ENCODE assay signal across 9 cellular contexts in the genomic region with DNA sequence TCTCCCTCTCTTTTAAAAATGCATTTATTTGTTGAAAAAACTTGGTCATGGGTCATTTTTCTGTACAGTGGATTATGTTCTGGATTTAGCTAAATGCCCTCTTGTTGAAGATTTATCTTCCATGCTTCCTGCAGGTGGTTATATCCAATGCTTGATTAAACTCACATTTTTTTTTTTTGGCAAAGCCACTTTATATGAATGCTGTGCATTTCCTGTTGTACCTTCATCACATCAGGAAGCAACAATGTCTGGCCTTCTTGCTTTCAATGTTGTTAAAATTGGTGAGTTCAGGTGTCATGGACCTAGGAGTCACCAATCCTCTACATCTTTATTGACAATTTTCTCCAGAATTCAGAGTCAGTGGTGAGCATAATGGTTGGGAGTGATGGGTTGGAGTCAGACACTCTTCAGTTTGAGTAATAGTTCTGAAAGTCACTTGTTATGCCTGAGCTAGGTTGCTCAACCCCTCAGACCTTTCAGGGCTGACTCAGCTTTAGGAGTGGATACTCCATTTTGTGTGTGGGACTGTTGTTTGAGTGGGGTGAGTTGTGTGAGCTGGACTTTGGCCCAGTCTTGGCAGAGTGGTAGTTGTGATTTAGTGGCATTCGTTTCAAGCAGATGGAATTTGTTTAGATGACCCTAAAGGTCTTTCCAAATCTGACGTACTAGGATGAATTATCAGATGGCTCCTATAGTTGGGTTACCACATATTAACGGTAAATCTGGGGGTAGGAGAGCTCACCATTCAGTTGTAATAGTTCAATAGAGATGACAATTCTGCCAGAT.
DNase-seq lines count a peak whose midpoint lies in the region; ATAC-seq, FAIRE-seq and TF ChIP-seq lines count a peak whose summit lies in the region.
"Had no signal": no experiment of that assay in that cellular context is flagged by ENCODE, and none has a peak within 500 bp of the region (broad histone marks: within the 10 kb centered on the region; RNA-seq: fewer than 3 reads in every experiment).

No MANE protein-coding gene starts in this region.

- no peak for TF ChIP-seq RAD21 in HepG2 (CRISPR knock-in tag; IDR thresholded peaks at IDR 0.05)

- H3K4me2 ChIP-seq in HepG2 (ENCODE audit: low read depth, low read length) = no peak overlapping the region

- TF ChIP-seq POLR2A in HepG2 (IDR thresholded peaks at IDR 0.05; ENCODE audit: insufficient read depth in 1 of 2, low read depth in 2 of 2, low read length in 2 of 2) (no peak), GM18505 (IDR thresholded peaks at IDR 0.05; ENCODE audit: borderline replicate concordance, extremely low read depth, insufficient read depth, insufficient read length) (no peak)

- H4K20me1 ChIP-seq in HepG2 (ENCODE audit: insufficient read depth, low read length) = no peaks in the 10 kb centered on the region

- H3K79me2 ChIP-seq in ACC112 (ENCODE audit: control insufficient read depth, insufficient read depth, low read length, unreplicated experiment) (no peaks in the 10 kb centered on the region), HepG2 (ENCODE audit: insufficient read depth, low read length) (no peaks in the 10 kb centered on the region)

- peaks cover 56% of the 10 kb centered on the region for H3K4me1 ChIP-seq in ACC112 (ENCODE audit: control insufficient read depth, insufficient read depth, low read length, unreplicated experiment)
- H3K4me1 ChIP-seq in HepG2 (ENCODE audit: insufficient read depth, low read length) = peaks cover 54% of the 10 kb centered on the region

- H3K36me3 ChIP-seq in ACC112 (ENCODE audit: insufficient read depth, low read length) (no peaks in the 10 kb centered on the region), brain microvascular endothelial cell (replicated peaks) (no peaks in the 10 kb centered on the region), HepG2 (replicated peaks in 1 of 2; ENCODE audit: control insufficient read depth in 1 of 2, insufficient read depth in 2 of 2, low read length in 2 of 2) (no peaks in the 10 kb centered on the region)

- intact Hi-C loops in HepG2 (cut with micrococcal nuclease; ENCODE audit: unreplicated experiment) = loop anchor here (10.0 kb wide), 1 partner anchor 393 kb away; no protein-coding TSS in a partner anchor

- no peak overlapping the region for H3K4me3 ChIP-seq in ACC112 (ENCODE audit: low read depth, low read length)
- no peak overlapping the region for H3K4me3 ChIP-seq in brain microvascular endothelial cell (ENCODE audit: low read depth, low read length)
- no peak overlapping the region for H3K4me3 ChIP-seq in HepG2 (replicated peaks in 1 of 3; ENCODE audit: insufficient read depth in 1 of 3, low read depth in 2 of 3, low read length in 3 of 3)

- H3K9me3 ChIP-seq in HepG2 (ENCODE audit: low read length) = no peaks in the 10 kb centered on the region

- POLR2A ChIA-PET in HepG2 (lab: Yijun Ruan, JAX) = no interaction called here

- peak overlapping the region; percentile 27 for H2AFZ ChIP-seq in ACC112 (ENCODE audit: low read length, unreplicated experiment)
- H2AFZ ChIP-seq in HepG2 (ENCODE audit: low read length) = no peak overlapping the region

- no peak overlapping the region for H3K9ac ChIP-seq in HepG2 (ENCODE audit: insufficient read depth, low read depth, low read length)

- DNase-seq in H4 (ENCODE audit: low spot score) = peak; percentile 46
- peak; percentile 74 for DNase-seq in brain microvascular endothelial cell
- DNase-seq in HepG2 (ENCODE audit: low spot score) = peak; percentile 31
- DNase-seq in effector CD8-positive, alpha-beta T cell (lab: John Stamatoyannopoulos, UW) = no peak
- no peak for DNase-seq in activated effector memory CD4-positive, alpha-beta T cell treated with anti-CD3 and anti-CD28 coated beads, Interleukin-2, amount 50 U/mL, for 16 hours
- no peak for DNase-seq in NCI-H2171 treated with DMSO at 0.1 percent for 48 hours (lab: John Stamatoyannopoulos, UW)

- no peak for TF ChIP-seq CTCF in brain microvascular endothelial cell (IDR thresholded peaks at IDR 0.05; ENCODE audit: low read depth, low read length, missing control alignments)
- TF ChIP-seq CTCF in HepG2 (CRISPR knock-in tag; IDR thresholded peaks at IDR 0.05) = no peak

- 72% methylated on average over 3 of the region's 3 CpGs for WGBS in HepG2 (ENCODE audit: low lambda C conversion rate)

- no peak for TF ChIP-seq EP300 in HepG2 (IDR thresholded peaks at IDR 0.05; ENCODE audit: low read depth in 2 of 2, low read length in 2 of 2)
- TF ChIP-seq EP300 in HepG2 (CRISPR knock-in tag; IDR thresholded peaks at IDR 0.05; ENCODE audit: borderline replicate concordance) = no peak

- ATAC-seq in HepG2 = no peak
- no peak for ATAC-seq in GM18505 (IDR thresholded peaks at IDR 0.05; ENCODE audit: unreplicated experiment)

- H3K27ac ChIP-seq in ACC112 (ENCODE audit: low read depth, low read length) = peak overlapping the region; percentile 89
- H3K27ac ChIP-seq in brain microvascular endothelial cell = peak overlapping the region; percentile 46
- H3K27ac ChIP-seq in HepG2 (ENCODE audit: extremely low read length, insufficient read depth, low read length) = no peak overlapping the region

- in situ Hi-C loops in brain microvascular endothelial cell (cut with HindIII; ENCODE audit: low pct_ligation_motif_present, low sequenced_read_pairs) (no loop called here), HepG2 (cut with HindIII; ENCODE audit: extremely low pct_ligation_motif_present, low pct_unique_long_range_greater_than_20kb) (no loop called here)

- no TSS peak for BruUV-seq in HepG2 (replicated peaks; lab: Mats Ljungman, UMichigan)

- no peak for FAIRE-seq in HepG2 (lab: Jason Lieb, UNC)
- FAIRE-seq: colon had no signal

- CTCF ChIA-PET in HepG2 (lab: Yijun Ruan, JAX; ENCODE audit: low intra/inter-chr PET ratio, low total read pairs) = no interaction called here

- H3K27me3 ChIP-seq in ACC112 (ENCODE audit: insufficient read depth, low read length) (no peaks in the 10 kb centered on the region), brain microvascular endothelial cell (replicated peaks) (no peaks in the 10 kb centered on the region), HepG2 (ENCODE audit: control insufficient read depth in 1 of 2, insufficient read depth in 2 of 2, low read length in 2 of 2) (peaks cover 0 to 1% of the 10 kb centered on the region in 2 experiments; a peak in 1 of 5 replicates)

TF ChIP-seq in HepG2, 621 proteins besides CTCF, POLR2A, EP300 and RAD21:
- TF ChIP-seq, protein P1, sequence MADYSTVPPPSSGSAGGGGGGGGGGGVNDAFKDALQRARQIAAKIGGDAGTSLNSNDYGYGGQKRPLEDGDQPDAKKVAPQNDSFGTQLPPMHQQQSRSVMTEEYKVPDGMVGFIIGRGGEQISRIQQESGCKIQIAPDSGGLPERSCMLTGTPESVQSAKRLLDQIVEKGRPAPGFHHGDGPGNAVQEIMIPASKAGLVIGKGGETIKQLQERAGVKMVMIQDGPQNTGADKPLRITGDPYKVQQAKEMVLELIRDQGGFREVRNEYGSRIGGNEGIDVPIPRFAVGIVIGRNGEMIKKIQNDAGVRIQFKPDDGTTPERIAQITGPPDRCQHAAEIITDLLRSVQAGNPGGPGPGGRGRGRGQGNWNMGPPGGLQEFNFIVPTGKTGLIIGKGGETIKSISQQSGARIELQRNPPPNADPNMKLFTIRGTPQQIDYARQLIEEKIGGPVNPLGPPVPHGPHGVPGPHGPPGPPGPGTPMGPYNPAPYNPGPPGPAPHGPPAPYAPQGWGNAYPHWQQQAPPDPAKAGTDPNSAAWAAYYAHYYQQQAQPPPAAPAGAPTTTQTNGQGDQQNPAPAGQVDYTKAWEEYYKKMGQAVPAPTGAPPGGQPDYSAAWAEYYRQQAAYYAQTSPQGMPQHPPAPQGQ (CRISPR knock-in tag; IDR thresholded peaks at IDR 0.05; ENCODE audit: borderline replicate concordance) = no peak
- peak; percentile 31; the same call in 1 of the 2 replicates for TF ChIP-seq MAFF (IDR thresholded peaks at IDR 0.05; ENCODE audit: low read depth, low read length)
- TF ChIP-seq CEBPG (CRISPR knock-in tag; IDR thresholded peaks at IDR 0.05) = 0 out of 2 replicates have a peak, but pooled peaks have one; percentile 10
- TF ChIP-seq CEBPB (IDR thresholded peaks at IDR 0.05; ENCODE audit: borderline replicate concordance, low read depth, low read length) = peak; percentile 51; the same call in 1 of the 2 replicates
- TF ChIP-seq, protein P2, sequence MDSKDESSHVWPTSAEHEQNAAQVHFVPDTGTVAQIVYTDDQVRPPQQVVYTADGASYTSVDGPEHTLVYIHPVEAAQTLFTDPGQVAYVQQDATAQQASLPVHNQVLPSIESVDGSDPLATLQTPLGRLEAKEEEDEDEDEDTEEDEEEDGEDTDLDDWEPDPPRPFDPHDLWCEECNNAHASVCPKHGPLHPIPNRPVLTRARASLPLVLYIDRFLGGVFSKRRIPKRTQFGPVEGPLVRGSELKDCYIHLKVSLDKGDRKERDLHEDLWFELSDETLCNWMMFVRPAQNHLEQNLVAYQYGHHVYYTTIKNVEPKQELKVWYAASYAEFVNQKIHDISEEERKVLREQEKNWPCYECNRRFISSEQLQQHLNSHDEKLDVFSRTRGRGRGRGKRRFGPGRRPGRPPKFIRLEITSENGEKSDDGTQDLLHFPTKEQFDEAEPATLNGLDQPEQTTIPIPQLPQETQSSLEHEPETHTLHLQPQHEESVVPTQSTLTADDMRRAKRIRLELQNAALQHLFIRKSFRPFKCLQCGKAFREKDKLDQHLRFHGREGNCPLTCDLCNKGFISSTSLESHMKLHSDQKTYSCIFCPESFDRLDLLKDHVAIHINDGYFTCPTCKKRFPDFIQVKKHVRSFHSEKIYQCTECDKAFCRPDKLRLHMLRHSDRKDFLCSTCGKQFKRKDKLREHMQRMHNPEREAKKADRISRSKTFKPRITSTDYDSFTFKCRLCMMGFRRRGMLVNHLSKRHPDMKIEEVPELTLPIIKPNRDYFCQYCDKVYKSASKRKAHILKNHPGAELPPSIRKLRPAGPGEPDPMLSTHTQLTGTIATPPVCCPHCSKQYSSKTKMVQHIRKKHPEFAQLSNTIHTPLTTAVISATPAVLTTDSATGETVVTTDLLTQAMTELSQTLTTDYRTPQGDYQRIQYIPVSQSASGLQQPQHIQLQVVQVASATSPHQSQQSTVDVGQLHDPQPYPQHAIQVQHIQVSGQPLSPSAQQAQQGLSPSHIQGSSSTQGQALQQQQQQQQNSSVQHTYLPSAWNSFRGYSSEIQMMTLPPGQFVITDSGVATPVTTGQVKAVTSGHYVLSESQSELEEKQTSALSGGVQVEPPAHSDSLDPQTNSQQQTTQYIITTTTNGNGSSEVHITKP (CRISPR knock-in tag; IDR thresholded peaks at IDR 0.05; ENCODE audit: low read depth) = no peak
- peak; percentile 61 for TF ChIP-seq FOSL2 (CRISPR knock-in tag; IDR thresholded peaks at IDR 0.05)

Comparison
In these comparisons a context has a peak if more than half of its experiments do, and no peak if none do; other contexts are left out.
1. DNase-seq: peak in H4 (single experiment), brain microvascular endothelial cell (single experiment) and HepG2 (single experiment); none in effector CD8-positive, alpha-beta T cell (single experiment), activated effector memory CD4-positive, alpha-beta T cell treated with anti-CD3 and anti-CD28 coated beads, Interleukin-2, amount 50 U/mL, for 16 hours (single experiment) and NCI-H2171 treated with DMSO at 0.1 percent for 48 hours (single experiment).